20 cellular contexts compared by ENCODE assay signal in the genomic region with DNA sequence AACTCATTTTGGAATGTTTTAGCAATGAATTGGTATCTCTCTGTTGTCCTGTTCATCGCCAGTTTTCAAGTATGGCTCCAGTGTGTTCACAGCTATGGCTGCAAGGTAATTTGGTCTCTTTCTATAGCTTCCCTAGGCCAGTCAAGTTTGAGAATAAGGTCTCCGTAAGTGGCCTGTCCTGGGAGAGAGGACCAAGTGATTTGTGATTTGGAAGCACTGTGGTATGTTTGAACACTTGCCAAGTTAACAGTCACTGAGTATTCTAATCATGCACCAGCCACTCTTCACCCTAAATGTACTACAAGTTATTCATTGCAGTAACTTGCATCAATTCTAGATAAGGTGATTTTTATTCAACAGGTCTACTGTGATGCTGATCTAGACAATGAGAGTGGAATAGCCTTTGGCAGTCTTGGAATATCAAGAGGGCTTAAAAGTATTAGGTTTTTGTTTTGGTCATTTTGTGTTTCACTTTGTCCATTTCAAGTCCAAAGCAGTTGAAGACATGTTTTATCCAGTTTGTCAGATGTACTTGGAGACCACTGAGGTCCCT. TPM values are rescaled to one million over a fixed set of nuclear protein-coding genes. Genes with fewer than 3 reads are reported as not detected.
DNase-seq lines count a peak whose midpoint lies in the region; ATAC-seq and TF ChIP-seq lines count a peak whose summit lies in the region.
"Had no signal": no experiment of that assay in that cellular context is flagged by ENCODE, and none has a peak within 500 bp of the region (broad histone marks: within the 10 kb centered on the region; RNA-seq: fewer than 3 reads in every experiment).

No MANE protein-coding gene starts in this region.

- no peak overlapping the region for H4K91ac ChIP-seq in mesenchymal stem cell (ENCODE audit: low read length)

- no peak overlapping the region for H2BK5ac ChIP-seq in mesenchymal stem cell (ENCODE audit: low read depth, low read length, poor library complexity, severe bottlenecking)

- no peaks in the 10 kb centered on the region for H3K27me3 Mint-ChIP-seq in activated CD4-positive, alpha-beta T cell treated with anti-CD3 and anti-CD28 coated beads for 36 hours
- no peaks in the 10 kb centered on the region for H3K27me3 Mint-ChIP-seq in activated CD4-positive, alpha-beta T cell treated with anti-CD3 and anti-CD28 coated beads, Interleukin-2, amount 10 ng/mL, durations not matched to agents 7 days and 5 days
- H3K27me3 Mint-ChIP-seq in CD14-positive monocyte (ENCODE audit: low read depth in 3 of 3): peaks cover 0 to 2% (median 0%) of the 10 kb centered on the region in 3 donors
- H3K27me3 Mint-ChIP-seq: central memory CD8-positive, alpha-beta T cell; stimulated activated naive CD8-positive, alpha-beta T cell treated with anti-CD3 and anti-CD28 coated beads, Interleukin-15, Interleukin-2, amounts not matched to agents 100 ng/mL and 50 ng/mL, for 24 hours had no signal

- no peak for ATAC-seq in activated CD4-positive, alpha-beta T cell treated with anti-CD3 and anti-CD28 coated beads for 36 hours
- no peak for ATAC-seq in HG03196 (IDR thresholded peaks at IDR 0.05; ENCODE audit: unreplicated experiment)
- ATAC-seq: activated CD4-positive, CD25-positive, alpha-beta regulatory T cell treated with anti-CD3 and anti-CD28 coated beads, Interleukin-2, amount 50 U/mL, for 24 hours; activated naive CD4-positive, alpha-beta T cell treated with anti-CD3 and anti-CD28 coated beads, Interleukin-2, amount 50 U/mL, for 72 hours had no signal

- peaks cover 26% of the 10 kb centered on the region for H3K79me1 ChIP-seq in mesenchymal stem cell (replicated peaks; ENCODE audit: low read length, poor library complexity, severe bottlenecking)

- H3K14ac ChIP-seq in mesenchymal stem cell (ENCODE audit: low read length in 2 of 2): no peak overlapping the region

- H3K27ac ChIP-seq in fibroblast of lung (ENCODE audit: insufficient read depth, low read length): no peak overlapping the region
- no peak overlapping the region for H3K27ac ChIP-seq in mesenchymal stem cell (ENCODE audit: low read length, poor library complexity, severe bottlenecking)
- H3K27ac ChIP-seq: SJCRH30, uterus had no signal

- no peak overlapping the region for H3K18ac ChIP-seq in mesenchymal stem cell (ENCODE audit: low read depth in 1 of 2, low read length in 2 of 2)

- POLR2A ChIA-PET in activated CD4-positive, alpha-beta T cell treated with anti-CD3 and anti-CD28 coated beads for 36 hours (lab: Charles Lee): no interaction called here
- POLR2A ChIA-PET in activated CD4-positive, alpha-beta T cell treated with anti-CD3 and anti-CD28 coated beads, Interleukin-2, amount 10 ng/mL, durations not matched to agents 7 days and 5 days (lab: Charles Lee): no interaction called here

- H3K4me1 ChIP-seq in fibroblast of lung (ENCODE audit: control insufficient read depth, extremely low read depth, insufficient read depth, low read length) (no peaks in the 10 kb centered on the region), mesenchymal stem cell (ENCODE audit: control insufficient read depth, insufficient read depth, low read depth, low read length) (no peaks in the 10 kb centered on the region)
- H3K4me1 ChIP-seq: SJCRH30 had no signal

- intact Hi-C loops in activated CD4-positive, alpha-beta T cell treated with anti-CD3 and anti-CD28 coated beads for 36 hours (cut with DNase I, micrococcal nuclease): no loop called here
- intact Hi-C loops in CD14-positive monocyte (cut with micrococcal nuclease): no loop called here

- no peak overlapping the region for H3K4me2 ChIP-seq in fibroblast of lung (ENCODE audit: extremely low read depth, insufficient read depth, low read length)
- H3K4me2 ChIP-seq in mesenchymal stem cell (ENCODE audit: low read length, poor library complexity, severe bottlenecking): no peak overlapping the region

- H3K27me3 ChIP-seq in fibroblast of lung (ENCODE audit: control insufficient read depth, insufficient read depth, low read length) (no peaks in the 10 kb centered on the region), mesenchymal stem cell (ENCODE audit: control insufficient read depth in 1 of 2, insufficient read depth in 1 of 2, low read length in 2 of 2) (no peaks in the 10 kb centered on the region)
- H3K27me3 ChIP-seq: SJCRH30, uterus had no signal

- no peaks in the 10 kb centered on the region for H4K20me1 ChIP-seq in fibroblast of lung (ENCODE audit: control insufficient read depth, extremely low read depth, insufficient read depth, low read length)

- no peak overlapping the region for H4K8ac ChIP-seq in mesenchymal stem cell (ENCODE audit: low read length)

- no peak overlapping the region for H2AFZ ChIP-seq in fibroblast of lung (ENCODE audit: low read length)
- no peak overlapping the region for H2AFZ ChIP-seq in mesenchymal stem cell (ENCODE audit: low read depth, low read length)

- H3K9me3 ChIP-seq in fibroblast of lung (ENCODE audit: control insufficient read depth, insufficient read depth, low read depth, low read length) (no peaks in the 10 kb centered on the region), mesenchymal stem cell (ENCODE audit: control insufficient read depth, low read length) (no peaks in the 10 kb centered on the region)
- H3K9me3 ChIP-seq: SJCRH30, uterus had no signal

- no peak overlapping the region for H2AK5ac ChIP-seq in mesenchymal stem cell (ENCODE audit: low read length, severe bottlenecking)

- H3K4me1 Mint-ChIP-seq in activated CD4-positive, alpha-beta T cell treated with anti-CD3 and anti-CD28 coated beads for 36 hours: peaks cover 23% of the 10 kb centered on the region
- peaks cover 2% of the 10 kb centered on the region for H3K4me1 Mint-ChIP-seq in activated CD4-positive, alpha-beta T cell treated with anti-CD3 and anti-CD28 coated beads, Interleukin-2, amount 10 ng/mL, durations not matched to agents 7 days and 5 days
- no peaks in the 10 kb centered on the region for H3K4me1 Mint-ChIP-seq in CD14-positive monocyte
- H3K4me1 Mint-ChIP-seq: central memory CD8-positive, alpha-beta T cell had no signal

- no peak overlapping the region for H2BK12ac ChIP-seq in mesenchymal stem cell (ENCODE audit: low read length in 2 of 2)

- H3K23ac ChIP-seq in mesenchymal stem cell (ENCODE audit: low read length in 2 of 2): no peak overlapping the region

- H3K27ac Mint-ChIP-seq in activated CD4-positive, alpha-beta T cell treated with anti-CD3 and anti-CD28 coated beads for 36 hours: peak overlapping the region; percentile 12
- H3K27ac Mint-ChIP-seq in activated CD4-positive, alpha-beta T cell treated with anti-CD3 and anti-CD28 coated beads, Interleukin-2, amount 10 ng/mL, durations not matched to agents 7 days and 5 days: no peak overlapping the region
- H3K27ac Mint-ChIP-seq in CD14-positive monocyte: no peak overlapping the region
- H3K27ac Mint-ChIP-seq: activated naive CD4-positive, alpha-beta T cell treated with anti-CD3 and anti-CD28 coated beads, Interleukin-2, amount 50 U/mL, for 72 hours; stimulated activated naive CD8-positive, alpha-beta T cell treated with anti-CD3 and anti-CD28 coated beads, Interleukin-15, Interleukin-2, amounts not matched to agents 100 ng/mL and 50 ng/mL, for 24 hours; T-helper 2 cell treated with Interferon-gamma antibody and Interleukin-4, amounts not matched to agents 5 μg/mL and 100 μg/mL, for 36 hours had no signal

- peaks cover 8% of the 10 kb centered on the region for H3K9me3 Mint-ChIP-seq in activated CD4-positive, alpha-beta T cell treated with anti-CD3 and anti-CD28 coated beads for 36 hours (ENCODE audit: low read depth)
- H3K9me3 Mint-ChIP-seq in activated CD4-positive, alpha-beta T cell treated with anti-CD3 and anti-CD28 coated beads, Interleukin-2, amount 10 ng/mL, durations not matched to agents 7 days and 5 days: peaks cover 2% of the 10 kb centered on the region
- no peaks in the 10 kb centered on the region for H3K9me3 Mint-ChIP-seq in CD14-positive monocyte
- H3K9me3 Mint-ChIP-seq: central memory CD8-positive, alpha-beta T cell; nephron; stimulated activated naive CD8-positive, alpha-beta T cell treated with anti-CD3 and anti-CD28 coated beads, Interleukin-15, Interleukin-2, amounts not matched to agents 100 ng/mL and 50 ng/mL, for 24 hours had no signal

- peak; percentile 18 for TF ChIP-seq POLR2A in NB4 (IDR thresholded peaks at IDR 0.05; ENCODE audit: extremely low read depth, insufficient read length)

- CTCF ChIA-PET in activated CD4-positive, alpha-beta T cell treated with anti-CD3 and anti-CD28 coated beads for 36 hours (lab: Charles Lee): interaction anchor here (0.6 to 1.9 kb wide), 3 partner anchors 12 to 282 kb away, joined by 3 to 6 read pairs (median 3); no protein-coding TSS in a partner anchor
- CTCF ChIA-PET in activated CD4-positive, alpha-beta T cell treated with anti-CD3 and anti-CD28 coated beads, Interleukin-2, amount 10 ng/mL, durations not matched to agents 7 days and 5 days (lab: Charles Lee): interaction anchor here (1.2 kb wide), 1 partner anchor 9 kb away, joined by 3 read pairs; no protein-coding TSS in a partner anchor

- 100% methylated on average over 1 of the region's 2 CpGs for WGBS in mesenchymal stem cell

- H3K4me3 Mint-ChIP-seq in activated CD4-positive, alpha-beta T cell treated with anti-CD3 and anti-CD28 coated beads for 36 hours: no peak overlapping the region
- H3K4me3 Mint-ChIP-seq in activated CD4-positive, alpha-beta T cell treated with anti-CD3 and anti-CD28 coated beads, Interleukin-2, amount 10 ng/mL, durations not matched to agents 7 days and 5 days: no peak overlapping the region
- H3K4me3 Mint-ChIP-seq in CD14-positive monocyte: no peak overlapping the region
- H3K4me3 Mint-ChIP-seq: central memory CD8-positive, alpha-beta T cell; nephron; stimulated activated naive CD8-positive, alpha-beta T cell treated with anti-CD3 and anti-CD28 coated beads, Interleukin-15, Interleukin-2, amounts not matched to agents 100 ng/mL and 50 ng/mL, for 24 hours; T-helper 2 cell treated with Interferon-gamma antibody and Interleukin-4, amounts not matched to agents 5 μg/mL and 100 μg/mL, for 36 hours had no signal

- H3K36me3 ChIP-seq in fibroblast of lung (ENCODE audit: control insufficient read depth, insufficient read depth, low read length) (peaks cover 2% of the 10 kb centered on the region), mesenchymal stem cell (ENCODE audit: control insufficient read depth in 1 of 2, insufficient read depth in 2 of 2, low read depth in 1 of 2, low read length in 2 of 2) (peaks cover 2 to 72% of the 10 kb centered on the region in 2 experiments)
- H3K36me3 ChIP-seq: uterus had no signal

- no peak overlapping the region for H2BK15ac ChIP-seq in mesenchymal stem cell (ENCODE audit: low read depth, poor library complexity, severe bottlenecking)

- H2BK120ac ChIP-seq in mesenchymal stem cell (ENCODE audit: low read depth, low read length): no peak overlapping the region

- peaks cover 63% of the 10 kb centered on the region for H3K36me3 Mint-ChIP-seq in activated CD4-positive, alpha-beta T cell treated with anti-CD3 and anti-CD28 coated beads for 36 hours (ENCODE audit: low read depth)
- peaks cover 68% of the 10 kb centered on the region for H3K36me3 Mint-ChIP-seq in activated CD4-positive, alpha-beta T cell treated with anti-CD3 and anti-CD28 coated beads, Interleukin-2, amount 10 ng/mL, durations not matched to agents 7 days and 5 days (ENCODE audit: low read depth)
- H3K36me3 Mint-ChIP-seq in CD14-positive monocyte: peaks cover 47 to 57% of the 10 kb centered on the region in 2 donors

- no peak overlapping the region for H3K9ac ChIP-seq in fibroblast of lung (ENCODE audit: insufficient read depth, low read length)
- no peak overlapping the region for H3K9ac ChIP-seq in mesenchymal stem cell (ENCODE audit: low read length)

- no peak overlapping the region for H3K4ac ChIP-seq in mesenchymal stem cell (ENCODE audit: low read depth in 1 of 2, low read length in 2 of 2)

- DNase-seq in activated CD4-positive, alpha-beta T cell treated with anti-CD3 and anti-CD28 coated beads for 36 hours: no peak
- DNase-seq in activated CD4-positive, alpha-beta T cell treated with anti-CD3 and anti-CD28 coated beads, Interleukin-2, amount 10 ng/mL, durations not matched to agents 7 days and 5 days: no peak
- no peak for DNase-seq in NB4 (ENCODE audit: low read depth)
- peak; percentile 43 to 65 for DNase-seq in fibroblast of lung (ENCODE audit: low read depth in 2 of 2)
- peak; percentile 28 for DNase-seq in mesenchymal stem cell
- DNase-seq in CD14-positive monocyte (ENCODE audit: low spot score): no peak
- no peak for DNase-seq in HuH-7 (ENCODE audit: low spot score)
- DNase-seq: activated CD8-positive, alpha-beta memory T cell treated with anti-CD3 and anti-CD28 coated beads, Interleukin-2, amount 50 U/mL, for 48 hours; MM.1S; NCI-H187; NCI-H446 treated with DMSO at 0.1 percent for 48 hours; SJCRH30; uterus had no signal

- TF ChIP-seq CTCF in NB4 (IDR thresholded peaks at IDR 0.05; ENCODE audit: low read depth, low read length) (no peak), fibroblast of lung (conservative IDR thresholded peaks at IDR 0.05 in 1 of 2, IDR thresholded peaks at IDR 0.05 in 1 of 2; ENCODE audit: low read depth in 1 of 2, low read length in 2 of 2) (no peak), CD14-positive monocyte (IDR thresholded peaks at IDR 0.05) (no peak)

- H3K4me3 ChIP-seq in NB4 (ENCODE audit: low read depth, low read length) (no peak overlapping the region), fibroblast of lung (replicated peaks in 1 of 4; ENCODE audit: control extremely low read depth in 1 of 4, insufficient read depth in 1 of 4, low read depth in 3 of 4, low read length in 4 of 4) (no peak overlapping the region), mesenchymal stem cell (ENCODE audit: insufficient read depth in 1 of 2, low read depth in 1 of 2, low read length in 2 of 2) (no peak overlapping the region)
- H3K4me3 ChIP-seq: SJCRH30, uterus had no signal

- H3K79me2 ChIP-seq in fibroblast of lung (ENCODE audit: control insufficient read depth, insufficient read depth, low read length): no peaks in the 10 kb centered on the region

RNA-seq across cellular contexts. Expression of a gene that starts 41.1 kb away (rescaled TPM):
- total RNA-seq in activated CD4-positive, alpha-beta T cell treated with anti-CD3 and anti-CD28 coated beads for 36 hours: 100 to 1,000 TPM; 253 to 280 TPM
- 100 to 1,000 TPM; 212 to 221 TPM for total RNA-seq in activated CD4-positive, alpha-beta T cell treated with anti-CD3 and anti-CD28 coated beads, Interleukin-2, amount 10 ng/mL, durations not matched to agents 7 days and 5 days
- total RNA-seq in fibroblast of lung: 110 and 132 TPM in 2 replicates
- polyA plus RNA-seq in fibroblast of lung (68.2 and 89.9 TPM in 2 replicates), CD14-positive monocyte (10 to 100 TPM; 58.8 to 60.6 TPM)
- polyA plus RNA-seq in fibroblast of lung (2012): 117 and 143 TPM in 2 replicates
- polyA minus RNA-seq in fibroblast of lung (ENCODE audit: low replicate concordance): 100.0 and 206 TPM in 2 replicates
- polyA plus RNA-seq in mesenchymal stem cell (2013, experiment 1 of 2): 50.3 TPM
- polyA plus RNA-seq in mesenchymal stem cell (2013, experiment 2 of 2): 51.5 TPM

RNA-seq across cellular contexts. Expression of a gene that starts 54.4 kb away (rescaled TPM):
- 10 to 100 TPM; 74.8 to 85.9 TPM for total RNA-seq in activated CD4-positive, alpha-beta T cell treated with anti-CD3 and anti-CD28 coated beads for 36 hours
- 10 to 100 TPM; 46.9 to 48.1 TPM for total RNA-seq in activated CD4-positive, alpha-beta T cell treated with anti-CD3 and anti-CD28 coated beads, Interleukin-2, amount 10 ng/mL, durations not matched to agents 7 days and 5 days
- 48.5 and 59.9 TPM in 2 replicates for total RNA-seq in fibroblast of lung
- polyA plus RNA-seq in fibroblast of lung: 245 and 375 TPM in 2 replicates
- 286 and 292 TPM in 2 replicates for polyA plus RNA-seq in fibroblast of lung (2012)
- 169 and 197 TPM in 2 replicates for polyA minus RNA-seq in fibroblast of lung (ENCODE audit: low replicate concordance)
- 310 TPM for polyA plus RNA-seq in mesenchymal stem cell (2013, experiment 1 of 2)
- 311 TPM for polyA plus RNA-seq in mesenchymal stem cell (2013, experiment 2 of 2)
- polyA plus RNA-seq in CD14-positive monocyte: 100 to 1,000 TPM; 148 to 149 TPM

Comparison
In these comparisons a context has a peak if more than half of its experiments do, and no peak if none do; other contexts are left out.
1. DNase-seq: peak in fibroblast of lung (2 of 2) and mesenchymal stem cell (single experiment); none in activated CD4-positive, alpha-beta T cell treated with anti-CD3 and anti-CD28 coated beads for 36 hours (single experiment), activated CD4-positive, alpha-beta T cell treated with anti-CD3 and anti-CD28 coated beads, Interleukin-2, amount 10 ng/mL, durations not matched to agents 7 days and 5 days (single experiment), NB4 (single experiment), CD14-positive monocyte (single experiment) and HuH-7 (single experiment).